ENCODE assay signal across 8 cellular contexts in genomic region chr2:169827272-169828140, GRCh38. TPM values are rescaled to one million over a fixed set of nuclear protein-coding genes. Genes with fewer than 3 reads are reported as not detected.
A peak's percentile ranks its signal among the peaks of the same experiment; 100 is the strongest.
DNase-seq lines count a peak whose midpoint lies in the region; ATAC-seq, FAIRE-seq and TF ChIP-seq lines count a peak whose summit lies in the region.

UBR3 (plus strand) TSS chr2:169827454; CDS start chr2:169827508, 54 bp downstream.

- peak; percentile 51; the same call in 1 of the 2 replicates for TF ChIP-seq RAD21 in HepG2 (CRISPR knock-in tag; IDR thresholded peaks at IDR 0.05)

- H3K27me3 Mint-ChIP-seq in dendritic cell treated with granulocyte-macrophage colony-stimulating factor and Interleukin-4, amounts not matched to agents 40 ng/mL and 50 ng/mL, for 4 days: peaks cover 3% of the 10 kb centered on the region

- TF ChIP-seq EP300 in HepG2 (IDR thresholded peaks at IDR 0.05; ENCODE audit: low read depth in 2 of 2, low read length in 2 of 2) (no peak), HepG2 (CRISPR knock-in tag; IDR thresholded peaks at IDR 0.05; ENCODE audit: borderline replicate concordance) (no peak)

- FAIRE-seq in HepG2 (lab: Jason Lieb, UNC): no peak

- H3K4me1 ChIP-seq in BLaER1 treated with 17β-estradiol and CSF1 and Interleukin-3, amounts not matched to agents 10 nM and 100 nM: peaks cover 32 to 48% (median 40%) of the 10 kb centered on the region in 10 experiments
- peaks cover 55% of the 10 kb centered on the region for H3K4me1 ChIP-seq in HepG2 (ENCODE audit: insufficient read depth, low read length)

- TF ChIP-seq CTCF in HepG2 (CRISPR knock-in tag; IDR thresholded peaks at IDR 0.05): 0 out of 2 replicates have a peak, but pooled peaks have one; percentile 4

- peaks cover 41% of the 10 kb centered on the region for H3K4me1 Mint-ChIP-seq in dendritic cell treated with granulocyte-macrophage colony-stimulating factor and Interleukin-4, amounts not matched to agents 40 ng/mL and 50 ng/mL, for 4 days (ENCODE audit: low read depth)

- H3K4me2 ChIP-seq in BLaER1 treated with 17β-estradiol and CSF1 and Interleukin-3, amounts not matched to agents 10 nM and 100 nM: peak within 1 kb of the TSS; percentile 72 to 97 (median 88)
- H3K4me2 ChIP-seq in HepG2 (ENCODE audit: low read depth, low read length): peak within 1 kb of the TSS; percentile 96

- H3K27me3 ChIP-seq in BLaER1 treated with 17β-estradiol and CSF1 and Interleukin-3, amounts not matched to agents 10 nM and 100 nM: no peaks in the 10 kb centered on the region
- H3K27me3 ChIP-seq in HepG2 (ENCODE audit: control insufficient read depth in 1 of 2, insufficient read depth in 2 of 2, low read length in 2 of 2): no peaks in the 10 kb centered on the region; a peak in 1 of 5 replicates

- H2AFZ ChIP-seq in HepG2 (ENCODE audit: low read length): peak within 1 kb of the TSS; percentile 62

- H4K20me1 ChIP-seq in BLaER1 treated with 17β-estradiol and CSF1 and Interleukin-3, amounts not matched to agents 10 nM and 100 nM: peaks cover 15 to 55% (median 38%) of the 10 kb centered on the region in 11 experiments; a peak in 20 of 22 replicates
- peaks cover 26% of the 10 kb centered on the region for H4K20me1 ChIP-seq in HepG2 (ENCODE audit: insufficient read depth, low read length)

- peak within 1 kb of the TSS; percentile 85 for H3K27ac Mint-ChIP-seq in dendritic cell treated with granulocyte-macrophage colony-stimulating factor and Interleukin-4, amounts not matched to agents 40 ng/mL and 50 ng/mL, for 4 days

- in situ Hi-C loops in HepG2 (cut with HindIII; ENCODE audit: extremely low pct_ligation_motif_present, low pct_unique_long_range_greater_than_20kb): no loop called here

- peak within 1 kb of the TSS; percentile 81 to 93 (median 89) for H3K27ac ChIP-seq in BLaER1 treated with 17β-estradiol and CSF1 and Interleukin-3, amounts not matched to agents 10 nM and 100 nM
- H3K27ac ChIP-seq in HepG2 (ENCODE audit: extremely low read length, insufficient read depth, low read length): peak within 1 kb of the TSS; percentile 63

- peak; percentile 80 for DNase-seq in NCI-H748 treated with DMSO at 0.1 percent for 48 hours (lab: John Stamatoyannopoulos, UW)
- DNase-seq in activated CD4-positive, alpha-beta T cell treated with anti-CD3 and anti-CD28 coated beads, Interleukin-2, amount 50 U/mL, for 4 hours: peak; percentile 83 to 84
- peak; percentile 91 for DNase-seq in HepG2 (ENCODE audit: low spot score)
- peak; percentile 86 to 92 for DNase-seq in stimulated activated CD4-positive, alpha-beta T cell treated with anti-CD3 and anti-CD28 coated beads, Interleukin-2, amount 100 ng/mL, for 48 hours

- no peaks in the 10 kb centered on the region for H3K9me3 Mint-ChIP-seq in dendritic cell treated with granulocyte-macrophage colony-stimulating factor and Interleukin-4, amounts not matched to agents 40 ng/mL and 50 ng/mL, for 4 days

- H3K4me3 ChIP-seq in BLaER1 treated with 17β-estradiol and CSF1 and Interleukin-3, amounts not matched to agents 10 nM and 100 nM: peak within 1 kb of the TSS; percentile 82 to 100 (median 98)
- peak within 1 kb of the TSS; percentile 81 to 97 (median 90) for H3K4me3 ChIP-seq in HepG2 (replicated peaks in 1 of 3; ENCODE audit: insufficient read depth in 1 of 3, low read depth in 2 of 3, low read length in 3 of 3)

- peaks cover 0 to 18% (median 8%) of the 10 kb centered on the region in 11 experiments; a peak in 8 of 22 replicates for H3K36me3 ChIP-seq in BLaER1 treated with 17β-estradiol and CSF1 and Interleukin-3, amounts not matched to agents 10 nM and 100 nM
- H3K36me3 ChIP-seq in HepG2 (replicated peaks in 1 of 2; ENCODE audit: control insufficient read depth in 1 of 2, insufficient read depth in 2 of 2, low read length in 2 of 2): peaks cover 0 to 2% of the 10 kb centered on the region in 2 experiments; a peak in 1 of 5 replicates

- ATAC-seq in GM19324 (IDR thresholded peaks at IDR 0.05; ENCODE audit: low FRiP score, unreplicated experiment) (peak; percentile 89), HG03460 (IDR thresholded peaks at IDR 0.05; ENCODE audit: unreplicated experiment) (peak; percentile 82), HepG2 (peak; percentile 81)

- BruUV-seq in HepG2 (replicated peaks; lab: Mats Ljungman, UMichigan): no TSS peak

- TF ChIP-seq POLR2A in HepG2 (IDR thresholded peaks at IDR 0.05; ENCODE audit: insufficient read depth in 1 of 2, low read depth in 2 of 2, low read length in 2 of 2): peak; percentile 93 to 95

- peaks cover 64% of the 10 kb centered on the region for H3K79me2 ChIP-seq in HepG2 (ENCODE audit: insufficient read depth, low read length)

- WGBS in HepG2 (ENCODE audit: low lambda C conversion rate): under 1% methylated on average over 52 of the region's 104 CpGs

- peaks cover 42% of the 10 kb centered on the region for H3K36me3 Mint-ChIP-seq in dendritic cell treated with granulocyte-macrophage colony-stimulating factor and Interleukin-4, amounts not matched to agents 40 ng/mL and 50 ng/mL, for 4 days (ENCODE audit: low read depth)

- intact Hi-C loops in dendritic cell treated with granulocyte-macrophage colony-stimulating factor and Interleukin-4, amounts not matched to agents 40 ng/mL and 50 ng/mL, for 4 days (cut with micrococcal nuclease): no loop called here
- intact Hi-C loops in HepG2 (cut with micrococcal nuclease; ENCODE audit: unreplicated experiment): loop anchor here (1.0 to 2.0 kb wide), 2 partner anchors 29 to 50 kb away; partner anchors contain the start of gene SSB

- H3K9ac ChIP-seq in BLaER1 treated with 17β-estradiol and CSF1 and Interleukin-3, amounts not matched to agents 10 nM and 100 nM: peak within 1 kb of the TSS; percentile 88 to 98 (median 95)
- peak within 1 kb of the TSS; percentile 85 for H3K9ac ChIP-seq in HepG2 (ENCODE audit: insufficient read depth, low read depth, low read length)

- H3K9me3 ChIP-seq in BLaER1 treated with 17β-estradiol and CSF1 and Interleukin-3, amounts not matched to agents 10 nM and 100 nM (replicated peaks in 1 of 11): no peaks in the 10 kb centered on the region
- no peaks in the 10 kb centered on the region for H3K9me3 ChIP-seq in HepG2 (ENCODE audit: low read length)

- CTCF ChIA-PET in HepG2 (lab: Yijun Ruan, JAX; ENCODE audit: low intra/inter-chr PET ratio, low total read pairs): no interaction called here

- POLR2A ChIA-PET in HepG2 (lab: Yijun Ruan, JAX): interaction anchor here (0.8 to 2.4 kb wide), 14 partner anchors 9 to 254 kb away, joined by 3 to 16 read pairs (median 6); partner anchors contain the start of genes FASTKD1, KLHL23 and SSB

- H3K4me3 Mint-ChIP-seq in dendritic cell treated with granulocyte-macrophage colony-stimulating factor and Interleukin-4, amounts not matched to agents 40 ng/mL and 50 ng/mL, for 4 days: peak within 1 kb of the TSS; percentile 92

TF ChIP-seq in HepG2, 621 proteins besides CTCF, POLR2A, EP300 and RAD21 (continues in another document):
- peak; percentile 57 for TF ChIP-seq PATZ1 (CRISPR knock-in tag; IDR thresholded peaks at IDR 0.05)

RNA-seq across cellular contexts. Expression of gene UBR3, which starts in this region (rescaled TPM):
- total RNA-seq in HepG2 (2016; rRNA removed; fragmentation: Illumina TruSeq; extraction: Trizol): 28.0 and 31.6 TPM in 2 replicates
- 9.8 and 9.9 TPM in 2 replicates for total RNA-seq in HepG2 (2016; cell fraction: cytosol; rRNA removed; fragmentation: Illumina TruSeq; extraction: Trizol; ENCODE audit: low read depth)
- 28.5 TPM in 2 replicates for total RNA-seq in HepG2 (2016; cell fraction: insoluble cytoplasmic fraction; rRNA removed; fragmentation: Illumina TruSeq; extraction: Trizol)
- total RNA-seq in HepG2 (2016; cell fraction: membrane; rRNA removed; fragmentation: Illumina TruSeq; extraction: Trizol): 9.7 and 13.2 TPM in 2 replicates
- total RNA-seq in HepG2 (2016; cell fraction: nucleus; rRNA removed; fragmentation: Illumina TruSeq; extraction: Trizol): 87.9 TPM in 2 replicates
- polyA plus RNA-seq in HepG2 (2011; rRNA removed): 12.7 and 15.1 TPM in 2 replicates
- 5.8 and 8.8 TPM in 2 replicates for polyA plus RNA-seq in HepG2 (2011; cell fraction: cytosol; rRNA removed)
- 11.8 and 14.4 TPM in 2 replicates for polyA plus RNA-seq in HepG2 (2011; cell fraction: nucleus; rRNA removed)
- 15.7 and 21.2 TPM in 2 replicates for polyA plus RNA-seq in HepG2 (2012)
- polyA plus RNA-seq in HepG2 (2016; cell fraction: cytosol; fragmentation: Illumina TruSeq; extraction: Trizol; ENCODE audit: low read depth): 0.95 and 1.1 TPM in 2 replicates
- 23.3 and 26.2 TPM in 2 replicates for polyA plus RNA-seq in HepG2 (2016; cell fraction: insoluble cytoplasmic fraction; fragmentation: Illumina TruSeq; extraction: Trizol; ENCODE audit: low read depth)
- 2.1 and 2.9 TPM in 2 replicates for polyA plus RNA-seq in HepG2 (2016; cell fraction: membrane; fragmentation: Illumina TruSeq; extraction: Trizol; ENCODE audit: low read depth)
- polyA plus RNA-seq in HepG2 (2016; cell fraction: nucleus; fragmentation: Illumina TruSeq; extraction: Trizol; ENCODE audit: insufficient read depth, low read depth): 42.6 and 46.5 TPM in 2 replicates
- polyA minus RNA-seq in HepG2 (2011; rRNA and poly(A)+ RNA removed; ENCODE audit: low replicate concordance): 15.2 and 23.6 TPM in 2 replicates
- polyA minus RNA-seq in HepG2 (2011; cell fraction: cytosol; rRNA and poly(A)+ RNA removed): 30.8 and 37.0 TPM in 2 replicates
- polyA minus RNA-seq in HepG2 (2011; cell fraction: nucleus; rRNA and poly(A)+ RNA removed): 166 and 176 TPM in 2 replicates

Comparison
In these comparisons a context has a peak if more than half of its experiments do, and no peak if none do; other contexts are left out.
1. Peak in every context shown above with its lines: DNase-seq, ATAC-seq, H3K4me3 ChIP-seq and H3K27ac ChIP-seq.